Comparison of ENCODE assay signal across 1 cellular context in the genomic region with DNA sequence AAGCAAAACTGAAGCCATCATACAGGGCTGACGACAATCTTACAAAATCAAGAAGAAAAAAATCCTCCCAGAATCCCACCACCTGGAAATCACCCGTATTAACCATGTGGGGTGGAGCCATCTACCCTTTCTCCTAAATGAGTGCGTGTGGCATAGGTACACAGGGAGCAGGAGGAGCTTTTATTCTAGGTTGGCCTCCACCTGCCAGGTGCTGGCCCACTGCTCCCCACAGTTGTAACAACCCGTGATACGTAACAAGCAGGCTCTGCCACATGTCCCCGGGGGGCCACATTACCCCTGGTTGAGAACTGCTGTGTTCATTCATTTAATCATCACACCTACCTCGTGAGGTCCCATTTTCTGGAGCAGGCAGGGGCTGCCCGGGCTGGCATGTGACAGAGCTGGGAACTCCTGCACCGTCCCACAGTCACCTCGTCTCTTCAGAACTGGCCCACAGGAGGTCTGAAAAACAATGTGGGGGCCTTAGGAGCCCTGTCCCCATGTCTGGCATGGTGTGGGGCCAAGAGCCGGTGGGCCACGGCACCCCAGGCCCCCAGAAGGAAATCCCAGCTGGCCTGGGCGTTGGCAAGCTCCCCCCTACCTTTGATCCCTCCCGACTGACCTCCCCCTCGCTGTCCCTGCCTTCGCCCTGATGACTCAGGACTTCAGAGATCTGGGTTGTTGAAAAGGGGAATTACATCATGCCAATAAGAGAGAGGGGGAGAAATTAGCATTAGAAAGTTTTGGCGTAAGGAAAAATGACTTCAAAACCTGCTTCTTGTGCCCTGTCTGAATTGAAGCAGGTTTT.
TF ChIP-seq lines count a peak whose summit lies in the region.

No MANE protein-coding gene starts in this region.

TF ChIP-seq in HEK293, 187 proteins besides CTCF, POLR2A, EP300 and RAD21 (continued from another document):
- TF ChIP-seq, protein P1, sequence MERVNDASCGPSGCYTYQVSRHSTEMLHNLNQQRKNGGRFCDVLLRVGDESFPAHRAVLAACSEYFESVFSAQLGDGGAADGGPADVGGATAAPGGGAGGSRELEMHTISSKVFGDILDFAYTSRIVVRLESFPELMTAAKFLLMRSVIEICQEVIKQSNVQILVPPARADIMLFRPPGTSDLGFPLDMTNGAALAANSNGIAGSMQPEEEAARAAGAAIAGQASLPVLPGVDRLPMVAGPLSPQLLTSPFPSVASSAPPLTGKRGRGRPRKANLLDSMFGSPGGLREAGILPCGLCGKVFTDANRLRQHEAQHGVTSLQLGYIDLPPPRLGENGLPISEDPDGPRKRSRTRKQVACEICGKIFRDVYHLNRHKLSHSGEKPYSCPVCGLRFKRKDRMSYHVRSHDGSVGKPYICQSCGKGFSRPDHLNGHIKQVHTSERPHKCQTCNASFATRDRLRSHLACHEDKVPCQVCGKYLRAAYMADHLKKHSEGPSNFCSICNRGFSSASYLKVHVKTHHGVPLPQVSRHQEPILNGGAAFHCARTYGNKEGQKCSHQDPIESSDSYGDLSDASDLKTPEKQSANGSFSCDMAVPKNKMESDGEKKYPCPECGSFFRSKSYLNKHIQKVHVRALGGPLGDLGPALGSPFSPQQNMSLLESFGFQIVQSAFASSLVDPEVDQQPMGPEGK (tag by site-specific recombination; IDR thresholded peaks at IDR 0.05), result peak; percentile 68
- 0 out of 2 replicates have a peak, but pooled peaks have one; percentile 11 for TF ChIP-seq KLF1 (tag by site-specific recombination; IDR thresholded peaks at IDR 0.05)
- TF ChIP-seq ZNF133 (tag by site-specific recombination; IDR thresholded peaks at IDR 0.05), result no peak
- TF ChIP-seq RBAK (tag by site-specific recombination; IDR thresholded peaks at IDR 0.05), result peak; percentile 98
- peak; percentile 44; the same call in 1 of the 2 replicates for TF ChIP-seq ZNF629 (tag by site-specific recombination; IDR thresholded peaks at IDR 0.05)
- TF ChIP-seq, protein P2, sequence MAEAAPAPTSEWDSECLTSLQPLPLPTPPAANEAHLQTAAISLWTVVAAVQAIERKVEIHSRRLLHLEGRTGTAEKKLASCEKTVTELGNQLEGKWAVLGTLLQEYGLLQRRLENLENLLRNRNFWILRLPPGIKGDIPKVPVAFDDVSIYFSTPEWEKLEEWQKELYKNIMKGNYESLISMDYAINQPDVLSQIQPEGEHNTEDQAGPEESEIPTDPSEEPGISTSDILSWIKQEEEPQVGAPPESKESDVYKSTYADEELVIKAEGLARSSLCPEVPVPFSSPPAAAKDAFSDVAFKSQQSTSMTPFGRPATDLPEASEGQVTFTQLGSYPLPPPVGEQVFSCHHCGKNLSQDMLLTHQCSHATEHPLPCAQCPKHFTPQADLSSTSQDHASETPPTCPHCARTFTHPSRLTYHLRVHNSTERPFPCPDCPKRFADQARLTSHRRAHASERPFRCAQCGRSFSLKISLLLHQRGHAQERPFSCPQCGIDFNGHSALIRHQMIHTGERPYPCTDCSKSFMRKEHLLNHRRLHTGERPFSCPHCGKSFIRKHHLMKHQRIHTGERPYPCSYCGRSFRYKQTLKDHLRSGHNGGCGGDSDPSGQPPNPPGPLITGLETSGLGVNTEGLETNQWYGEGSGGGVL (tag by site-specific recombination; IDR thresholded peaks at IDR 0.05), result peak; percentile 79
- TF ChIP-seq ZNF138 (tag by site-specific recombination; IDR thresholded peaks at IDR 0.05; ENCODE audit: borderline replicate concordance), result no peak
- TF ChIP-seq SETDB1 (IDR thresholded peaks at IDR 0.05; ENCODE audit: insufficient read length, low read length), result no peak
- TF ChIP-seq ZNF660 (tag by site-specific recombination; IDR thresholded peaks at IDR 0.05), result 0 out of 2 replicates have a peak, but pooled peaks have one; percentile 29
- TF ChIP-seq ZIC2 (tag by site-specific recombination; IDR thresholded peaks at IDR 0.05), result peak; percentile 49; the same call in 1 of the 2 replicates
- TF ChIP-seq ZNF335 (tag by site-specific recombination; conservative IDR thresholded peaks at IDR 0.05), result 0 out of 2 replicates have a peak, but pooled peaks have one; percentile 19
- TF ChIP-seq ZNF214 (tag by site-specific recombination; IDR thresholded peaks at IDR 0.05; ENCODE audit: borderline replicate concordance), result no peak
- TF ChIP-seq GLIS2 (tag by site-specific recombination; IDR thresholded peaks at IDR 0.05), result 0 out of 2 replicates have a peak, but pooled peaks have one; percentile 12
- 0 out of 2 replicates have a peak, but pooled peaks have one; percentile 23 for TF ChIP-seq ZNF366 (tag by site-specific recombination; conservative IDR thresholded peaks at IDR 0.05)
- TF ChIP-seq SCRT2 (tag by site-specific recombination; IDR thresholded peaks at IDR 0.05), result no peak
- peak; percentile 55; the same call in 1 of the 2 replicates for TF ChIP-seq EGR2 (tag by site-specific recombination; IDR thresholded peaks at IDR 0.05; ENCODE audit: low read depth)
- no peak for TF ChIP-seq ZNF114 (tag by site-specific recombination; IDR thresholded peaks at IDR 0.05)
- TF ChIP-seq GLIS1 (tag by site-specific recombination; IDR thresholded peaks at IDR 0.05), result peak; percentile 55; the same call in 1 of the 2 replicates
- TF ChIP-seq, protein P3, sequence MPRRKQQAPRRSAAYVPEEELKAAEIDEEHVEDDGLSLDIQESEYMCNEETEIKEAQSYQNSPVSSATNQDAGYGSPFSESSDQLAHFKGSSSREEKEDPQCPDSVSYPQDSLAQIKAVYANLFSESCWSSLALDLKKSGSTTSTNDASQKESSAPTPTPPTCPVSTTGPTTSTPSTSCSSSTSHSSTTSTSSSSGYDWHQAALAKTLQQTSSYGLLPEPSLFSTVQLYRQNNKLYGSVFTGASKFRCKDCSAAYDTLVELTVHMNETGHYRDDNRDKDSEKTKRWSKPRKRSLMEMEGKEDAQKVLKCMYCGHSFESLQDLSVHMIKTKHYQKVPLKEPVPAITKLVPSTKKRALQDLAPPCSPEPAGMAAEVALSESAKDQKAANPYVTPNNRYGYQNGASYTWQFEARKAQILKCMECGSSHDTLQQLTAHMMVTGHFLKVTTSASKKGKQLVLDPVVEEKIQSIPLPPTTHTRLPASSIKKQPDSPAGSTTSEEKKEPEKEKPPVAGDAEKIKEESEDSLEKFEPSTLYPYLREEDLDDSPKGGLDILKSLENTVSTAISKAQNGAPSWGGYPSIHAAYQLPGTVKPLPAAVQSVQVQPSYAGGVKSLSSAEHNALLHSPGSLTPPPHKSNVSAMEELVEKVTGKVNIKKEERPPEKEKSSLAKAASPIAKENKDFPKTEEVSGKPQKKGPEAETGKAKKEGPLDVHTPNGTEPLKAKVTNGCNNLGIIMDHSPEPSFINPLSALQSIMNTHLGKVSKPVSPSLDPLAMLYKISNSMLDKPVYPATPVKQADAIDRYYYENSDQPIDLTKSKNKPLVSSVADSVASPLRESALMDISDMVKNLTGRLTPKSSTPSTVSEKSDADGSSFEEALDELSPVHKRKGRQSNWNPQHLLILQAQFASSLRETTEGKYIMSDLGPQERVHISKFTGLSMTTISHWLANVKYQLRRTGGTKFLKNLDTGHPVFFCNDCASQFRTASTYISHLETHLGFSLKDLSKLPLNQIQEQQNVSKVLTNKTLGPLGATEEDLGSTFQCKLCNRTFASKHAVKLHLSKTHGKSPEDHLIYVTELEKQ (tag by site-specific recombination; IDR thresholded peaks at IDR 0.05; ENCODE audit: borderline replicate concordance), result no peak
